ENCODE assay signal across 8 cellular contexts in the genomic region with DNA sequence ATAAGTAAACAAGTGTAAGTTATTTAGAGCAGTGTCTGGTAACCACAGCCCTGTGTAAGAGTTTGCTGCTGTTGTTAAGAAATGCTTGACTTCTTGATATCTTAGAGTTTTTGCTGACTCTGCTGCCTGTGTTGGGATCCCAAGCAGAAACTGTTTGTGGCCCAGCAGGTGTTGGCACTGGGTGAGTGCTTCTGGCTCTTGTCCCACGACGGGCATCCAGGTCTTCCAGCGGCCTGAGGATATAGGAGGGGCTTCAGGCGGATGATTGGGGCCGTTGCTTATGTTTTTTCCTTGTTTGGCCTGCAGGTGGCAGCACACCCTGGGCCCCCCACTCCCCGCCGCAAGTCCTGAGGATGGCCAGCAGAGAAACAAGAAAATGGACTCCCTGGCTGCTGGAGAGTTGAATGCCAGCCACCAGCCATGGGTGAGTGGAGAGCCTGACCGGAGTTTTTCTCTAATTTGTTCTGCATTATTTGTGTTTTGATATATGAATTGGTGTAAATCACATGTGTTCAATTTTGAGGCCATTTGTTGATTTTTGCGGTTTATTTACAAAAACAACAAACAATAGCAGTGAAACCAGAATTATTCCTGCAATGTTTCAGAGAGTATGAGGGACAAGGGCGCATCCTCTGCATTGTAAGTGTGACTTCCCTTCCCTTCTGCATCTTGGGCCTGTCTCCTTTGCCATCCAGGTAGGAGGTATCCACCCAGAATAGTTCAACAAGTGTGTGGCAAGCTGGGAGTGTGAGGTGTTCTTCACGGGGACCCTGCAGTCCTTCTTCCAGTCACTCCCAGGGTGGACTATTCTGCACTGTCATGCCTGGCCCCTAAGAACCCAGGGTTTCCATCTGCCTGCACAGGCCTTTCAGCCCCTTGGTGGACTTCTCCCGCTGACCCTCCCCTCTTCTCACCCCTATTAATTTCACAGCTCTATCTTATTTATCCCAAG. TPM values are rescaled to one million over a fixed set of nuclear protein-coding genes. Genes with fewer than 3 reads are reported as not detected.
A peak's percentile ranks its signal among the peaks of the same experiment; 100 is the strongest.
DNase-seq lines count a peak whose midpoint lies in the region; ATAC-seq and TF ChIP-seq lines count a peak whose summit lies in the region.

No MANE protein-coding gene starts in this region.

- TF ChIP-seq POLR2A in IMR-90 (IDR thresholded peaks at IDR 0.05; ENCODE audit: low read depth, low read length): 0 out of 2 replicates have a peak, but pooled peaks have one; percentile 30
- no peak for TF ChIP-seq POLR2A in thyroid gland (IDR thresholded peaks at IDR 0.05)

- H3K79me1 ChIP-seq in IMR-90 (ENCODE audit: low read depth in 1 of 2, low read length in 2 of 2): peaks cover 13 to 72% of the 10 kb centered on the region in 2 experiments; a peak in 2 of 4 replicates

- peak overlapping the region; percentile 85 to 98 (median 94) for H3K27ac Mint-ChIP-seq in naive thymus-derived CD8-positive, alpha-beta T cell

- H3K36me3 ChIP-seq in IMR-90 (ENCODE audit: control insufficient read depth, insufficient read depth, low read length) (peaks cover 2% of the 10 kb centered on the region; the same call in 1 of the 2 replicates), thyroid gland (peaks cover 0 to 6% of the 10 kb centered on the region in 2 donors)

- peak overlapping the region; percentile 69 to 87 (median 78) for H3K4me3 Mint-ChIP-seq in naive thymus-derived CD8-positive, alpha-beta T cell

- H3K18ac ChIP-seq in IMR-90 (ENCODE audit: low read depth, low read length): peak overlapping the region; percentile 56

- no peak overlapping the region; the same call in 1 of the 2 replicates for H3K56ac ChIP-seq in IMR-90 (ENCODE audit: extremely low read depth, insufficient read depth, low read length)

- H3K27me3 Mint-ChIP-seq in naive thymus-derived CD8-positive, alpha-beta T cell: no peaks in the 10 kb centered on the region

- no peak overlapping the region for H3K9ac ChIP-seq in IMR-90 (ENCODE audit: low read depth, low read length)

- H3K36me3 Mint-ChIP-seq in naive thymus-derived CD8-positive, alpha-beta T cell: peaks cover 0 to 36% (median 7%) of the 10 kb centered on the region in 3 donors

- H2BK120ac ChIP-seq in IMR-90 (ENCODE audit: low read depth, low read length): peak overlapping the region; percentile 83

- H4K91ac ChIP-seq in IMR-90 (ENCODE audit: insufficient read depth, low read depth, low read length): peak overlapping the region; percentile 79

- H3K4me3 ChIP-seq in IMR-90 (ENCODE audit: insufficient read depth, low read depth, low read length) (no peak overlapping the region), thyroid gland (replicated peaks in 1 of 3) (no peak overlapping the region)

- peak overlapping the region; percentile 15 to 81; a peak in 2 of 4 replicates for H4K8ac ChIP-seq in IMR-90 (ENCODE audit: low read depth in 2 of 2, low read length in 2 of 2)

- H3K4me1 Mint-ChIP-seq in naive thymus-derived CD8-positive, alpha-beta T cell: peaks cover 46 to 100% (median 91%) of the 10 kb centered on the region in 4 donors

- H2AFZ ChIP-seq in IMR-90 (replicated peaks; ENCODE audit: low read length, poor library complexity): peak overlapping the region; percentile 82

- H3K9me3 ChIP-seq in IMR-90 (ENCODE audit: control insufficient read depth, insufficient read depth, low read length): no peaks in the 10 kb centered on the region
- no peaks in the 10 kb centered on the region for H3K9me3 ChIP-seq in thyroid gland

- peak overlapping the region; percentile 50; the same call in 1 of the 3 replicates for H2BK15ac ChIP-seq in IMR-90 (ENCODE audit: low read depth, low read length)

- ATAC-seq in IMR-90 (ENCODE audit: low read depth) (peak; percentile 85), HG02571 (IDR thresholded peaks at IDR 0.05; ENCODE audit: unreplicated experiment) (no peak)
- peak; percentile 65 to 69 for ATAC-seq in naive thymus-derived CD8-positive, alpha-beta T cell

- peak overlapping the region; percentile 51; the same call in 1 of the 2 replicates for H3K4me2 ChIP-seq in IMR-90 (ENCODE audit: low read depth, low read length)

- DNase-seq in GDM1 (lab: John Stamatoyannopoulos, UW): peak; percentile 72
- peak; percentile 72 for DNase-seq in IMR-90
- DNase-seq in activated T-helper 1 cell treated with Interleukin-2 at 50 U/mL for 16 hours (ENCODE audit: low read depth): peak; percentile 48
- peak; percentile 72 for DNase-seq in fibroblast of gingiva (ENCODE audit: low read depth)
- DNase-seq in naive thymus-derived CD8-positive, alpha-beta T cell: peak; percentile 27 to 78 (median 60)
- DNase-seq in thyroid gland: peak; percentile 96

- H4K5ac ChIP-seq in IMR-90 (ENCODE audit: low read depth, low read length): peak overlapping the region; percentile 85

- peak overlapping the region; percentile 71; the same call in 1 of the 2 replicates for H3K23ac ChIP-seq in IMR-90 (ENCODE audit: low read depth, low read length)

- no peaks in the 10 kb centered on the region for H3K27me3 ChIP-seq in IMR-90 (ENCODE audit: control insufficient read depth, insufficient read depth, low read length)
- no peaks in the 10 kb centered on the region for H3K27me3 ChIP-seq in thyroid gland

- POLR2A ChIA-PET in IMR-90 (lab: Charles Lee; ENCODE audit: unreplicated experiment): interaction anchor here (0.9 kb wide), 1 partner anchor 76 kb away, joined by 3 read pairs; no protein-coding TSS in a partner anchor
- POLR2A ChIA-PET in naive thymus-derived CD8-positive, alpha-beta T cell (lab: Charles Lee): interaction anchor here (0.7 to 6.2 kb wide), 18 partner anchors 9 to 82 kb away, joined by 3 to 79 read pairs (median 6); partner anchors contain the start of gene IRF1

- 0% methylated on average over 2 of the region's 12 CpGs; no CpG with 5 or more reads in 1 of the 2 experiments for WGBS in IMR-90 (ENCODE audit: extremely low coverage in 2 of 2, insufficient read length in 1 of 2), 2 experiments
- 26% methylated on average over 10 to 12 of the region's 12 CpGs for WGBS in thyroid gland, 2 donors

- CTCF ChIA-PET in IMR-90 (lab: Yijun Ruan, JAX): interaction anchor here (0.6 to 0.8 kb wide), 2 partner anchors 71 to 81 kb away, joined by 3 read pairs; partner anchors contain the start of gene IRF1

- peaks cover 0 to 2% (median 0%) of the 10 kb centered on the region in 9 donors for H3K9me3 Mint-ChIP-seq in naive thymus-derived CD8-positive, alpha-beta T cell

- H3K27ac ChIP-seq in IMR-90 (ENCODE audit: insufficient read depth, low read length) (peak overlapping the region; percentile 31; the same call in 1 of the 2 replicates), thyroid gland (peak overlapping the region; percentile 40 to 75 (median 43))

- H2BK20ac ChIP-seq in IMR-90 (ENCODE audit: low read depth, low read length): peak overlapping the region; percentile 82; the same call in 1 of the 2 replicates

- TF ChIP-seq CTCF in IMR-90 (conservative IDR thresholded peaks at IDR 0.05; ENCODE audit: low read depth, low read length): peak; percentile 90
- TF ChIP-seq CTCF in thyroid gland (IDR thresholded peaks at IDR 0.05): peak; percentile 72 to 95 (median 88)

- H3K4me1 ChIP-seq in IMR-90 (ENCODE audit: control insufficient read depth, insufficient read depth, low read length) (peaks cover 26% of the 10 kb centered on the region), thyroid gland (peaks cover 45 to 85% of the 10 kb centered on the region in 2 donors)

- in situ Hi-C loops in IMR-90 (cut with MboI; ENCODE audit: low sequenced_read_pairs): loop anchor here (5.0 kb wide), 1 partner anchor 53 kb away; no protein-coding TSS in a partner anchor

- peak overlapping the region; percentile 76 for H3K14ac ChIP-seq in IMR-90 (replicated peaks; ENCODE audit: low read depth, low read length)

- dilution Hi-C loops in IMR-90 (cut with HindIII; ENCODE audit: low sequenced_read_pairs, unreplicated experiment): no loop called here

- peak overlapping the region; percentile 31 for H2BK5ac ChIP-seq in IMR-90 (ENCODE audit: low read depth, low read length, poor library complexity, severe bottlenecking)

- H2AK5ac ChIP-seq in IMR-90 (ENCODE audit: low read depth, low read length): peak overlapping the region; percentile 85

- H2AK9ac ChIP-seq in IMR-90 (replicated peaks; ENCODE audit: low read depth, low read length, poor library complexity): peak overlapping the region; percentile 75

- peak; percentile 91 for TF ChIP-seq RAD21 in IMR-90 (IDR thresholded peaks at IDR 0.05; ENCODE audit: low read length)

- peaks cover 22% of the 10 kb centered on the region for H3K9me1 ChIP-seq in IMR-90 (ENCODE audit: insufficient read depth, low read length)

- no TSS peak for BruUV-seq in IMR-90 (replicated peaks; lab: Mats Ljungman, UMichigan)

- intact Hi-C loops in IMR-90 (cut with micrococcal nuclease): loop anchor here (1.0 to 5.0 kb wide), 4 partner anchors 33 to 82 kb away; partner anchors contain the start of gene IRF1
- intact Hi-C loops in thyroid gland (cut with DNase I): loop anchor here (5.0 kb wide), 1 partner anchor 68 kb away; no protein-coding TSS in a partner anchor

- H4K20me1 ChIP-seq in IMR-90 (ENCODE audit: insufficient read depth, low read length): no peaks in the 10 kb centered on the region

- peak overlapping the region; percentile 89 for H3K4ac ChIP-seq in IMR-90 (ENCODE audit: low read depth, low read length)

TF ChIP-seq in IMR-90, 13 proteins besides CTCF, POLR2A, EP300 and RAD21 (continues in another document):
- no peak for TF ChIP-seq USF2 (IDR thresholded peaks at IDR 0.05; ENCODE audit: low read depth, low read length)

TF ChIP-seq in PFSK-1, 5 proteins besides CTCF, POLR2A, EP300 and RAD21 (continues in another document):
- TF ChIP-seq FOXP2 (optimal IDR thresholded peaks at IDR 0.05; ENCODE audit: borderline replicate concordance, extremely low read depth, extremely low read length, insufficient read depth): peak; percentile 47

RNA-seq across cellular contexts. Expression of gene SLC22A5, which starts 50.3 kb away (rescaled TPM):
- total RNA-seq in IMR-90 (2012; rRNA removed): 3.6 and 6.1 TPM in 2 replicates
- polyA plus RNA-seq in IMR-90 (2012; rRNA removed): 6.0 and 7.1 TPM in 2 replicates
- polyA plus RNA-seq in IMR-90 (2012; cell fraction: cytosol; rRNA removed): 1.3 and 4.2 TPM in 2 replicates
- polyA plus RNA-seq in IMR-90 (2012; cell fraction: nucleus; rRNA removed; ENCODE audit: low replicate concordance): 28.5 and 37.6 TPM in 2 replicates
- polyA plus RNA-seq in PFSK-1 (2012; ENCODE audit: insufficient read length, low read depth): 8.1 TPM
- total RNA-seq in naive thymus-derived CD8-positive, alpha-beta T cell: 10 to 100 TPM in 1 of 2 experiments, 1 to 10 TPM in 1; 9.9 to 11.1 TPM
- polyA plus RNA-seq in naive thymus-derived CD8-positive, alpha-beta T cell: 1 to 10 TPM; 1.9 to 3.2 (median 2.0) TPM
- total RNA-seq in thyroid gland: 10 to 100 TPM; 18.1 to 28.3 (median 24.2) TPM
